Comparison of ENCODE assay signal across 22 cellular contexts in the genomic region with DNA sequence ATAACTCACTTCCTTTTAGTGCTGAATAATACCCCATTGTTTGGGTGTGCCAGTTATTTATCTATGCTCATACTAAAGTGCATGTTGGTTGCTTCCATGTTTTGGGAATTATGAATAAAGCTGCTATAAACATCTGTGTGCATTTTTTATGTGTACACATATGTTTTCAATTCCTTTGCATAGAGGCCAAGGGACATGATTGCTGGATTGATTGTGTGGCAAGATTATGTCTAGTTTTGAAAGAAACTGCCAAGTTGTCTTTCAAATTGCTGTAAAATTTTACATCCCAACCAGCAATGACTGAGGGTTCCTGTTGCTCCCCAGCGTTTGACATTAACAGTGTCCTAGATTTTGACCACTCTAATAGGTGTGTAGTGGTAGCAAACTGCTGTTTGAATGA.
"Had no signal": no experiment of that assay in that cellular context is flagged by ENCODE, and none has a peak within 500 bp of the region (broad histone marks: within the 10 kb centered on the region; RNA-seq: fewer than 3 reads in every experiment).

No MANE protein-coding gene starts in this region.

- H3K4me1 Mint-ChIP-seq: naive thymus-derived CD8-positive, alpha-beta T cell; neural crest cell; stimulated activated memory B cell treated with anti-CD40 and anti-IgM and Interleukin-4, amounts not matched to agents 10 μg/mL and 1 μg/mL and 100 μg/mL, for 72 hours had no signal

- H3K27me3 Mint-ChIP-seq: dendritic cell treated with granulocyte-macrophage colony-stimulating factor and Interleukin-4, amounts not matched to agents 40 ng/mL and 50 ng/mL, for 4 days; stimulated activated memory B cell treated with anti-CD40 and anti-IgM and Interleukin-4, amounts not matched to agents 10 μg/mL and 1 μg/mL and 100 μg/mL, for 72 hours; stimulated activated naive CD8-positive, alpha-beta T cell treated with anti-CD3 and anti-CD28 coated beads, Interleukin-15, Interleukin-2, amounts not matched to agents 100 ng/mL and 50 ng/mL, for 24 hours had no signal

- H3K36me3 Mint-ChIP-seq: naive thymus-derived CD8-positive, alpha-beta T cell; stimulated activated memory B cell treated with anti-CD40 and anti-IgM and Interleukin-4, amounts not matched to agents 10 μg/mL and 1 μg/mL and 100 μg/mL, for 72 hours had no signal

- H3K4me3 Mint-ChIP-seq: dendritic cell treated with granulocyte-macrophage colony-stimulating factor and Interleukin-4, amounts not matched to agents 40 ng/mL and 50 ng/mL, for 4 days; effector memory CD8-positive, alpha-beta T cell; naive thymus-derived CD8-positive, alpha-beta T cell; neural crest cell; stimulated activated memory B cell treated with anti-CD40 and anti-IgM and Interleukin-4, amounts not matched to agents 10 μg/mL and 1 μg/mL and 100 μg/mL, for 72 hours; stimulated activated naive CD8-positive, alpha-beta T cell treated with anti-CD3 and anti-CD28 coated beads, Interleukin-15, Interleukin-2, amounts not matched to agents 100 ng/mL and 50 ng/mL, for 24 hours had no signal

- H3K4me3 ChIP-seq: esophagus muscularis mucosa, heart left ventricle, lung, spleen, tibial artery, upper lobe of left lung, uterus had no signal

- H3K27ac ChIP-seq: epithelial cell of prostate, esophagus muscularis mucosa, heart left ventricle, spleen, tibial artery, upper lobe of left lung, uterus had no signal

- DNase-seq: effector memory CD8-positive, alpha-beta T cell; heart left ventricle; hippocampal formation; left colon; left ventricle myocardium superior; naive thymus-derived CD8-positive, alpha-beta T cell; posterior cingulate gyrus; spleen; stimulated activated CD4-positive, alpha-beta T cell treated with anti-CD3 and anti-CD28 coated beads, Interleukin-15, amount 100 ng/mL, for 24 hours; stimulated activated CD4-positive, alpha-beta T cell treated with anti-CD3 and anti-CD28 coated beads, Interleukin-1b, Interleukin-23, amount 100 ng/mL, for 48 hours; stimulated activated CD4-positive, alpha-beta T cell treated with anti-CD3 and anti-CD28 coated beads, Interleukin-4, amount 100 ng/mL, for 24 hours; tibial artery; upper lobe of left lung; uterus had no signal

- H3K9me3 ChIP-seq: esophagus muscularis mucosa, heart left ventricle, spleen, tibial artery, upper lobe of left lung, uterus had no signal

- H3K9me3 Mint-ChIP-seq: effector memory CD8-positive, alpha-beta T cell; stimulated activated naive CD8-positive, alpha-beta T cell treated with anti-CD3 and anti-CD28 coated beads, Interleukin-15, Interleukin-2, amounts not matched to agents 100 ng/mL and 50 ng/mL, for 24 hours had no signal

- H3K36me3 ChIP-seq: esophagus muscularis mucosa, heart left ventricle, spleen, tibial artery, upper lobe of left lung, uterus had no signal

- H3K27ac Mint-ChIP-seq: dendritic cell treated with granulocyte-macrophage colony-stimulating factor and Interleukin-4, amounts not matched to agents 40 ng/mL and 50 ng/mL, for 4 days; effector memory CD8-positive, alpha-beta T cell; naive thymus-derived CD8-positive, alpha-beta T cell; stimulated activated memory B cell treated with anti-CD40 and anti-IgM and Interleukin-4, amounts not matched to agents 10 μg/mL and 1 μg/mL and 100 μg/mL, for 72 hours; stimulated activated naive CD8-positive, alpha-beta T cell treated with anti-CD3 and anti-CD28 coated beads, Interleukin-15, Interleukin-2, amounts not matched to agents 100 ng/mL and 50 ng/mL, for 24 hours had no signal

- H3K27me3 ChIP-seq: esophagus muscularis mucosa, heart left ventricle, spleen, tibial artery, upper lobe of left lung, uterus had no signal

- H3K4me1 ChIP-seq: esophagus muscularis mucosa, heart left ventricle, spleen, tibial artery, upper lobe of left lung, uterus had no signal

- ATAC-seq: effector memory CD8-positive, alpha-beta T cell; heart left ventricle; left colon; left ventricle myocardium superior; naive thymus-derived CD8-positive, alpha-beta T cell; sciatic nerve; stimulated activated memory B cell treated with anti-CD40 and anti-IgM and Interleukin-4, amounts not matched to agents 10 μg/mL and 1 μg/mL and 100 μg/mL, for 72 hours had no signal
